In genomic region chr1:55155522-55155921, GRCh38 we compare ENCODE assay signal across 1 cellular context.
TF ChIP-seq lines count a peak whose summit lies in the region.

No MANE protein-coding gene starts in this region.

TF ChIP-seq in SK-N-SH, 30 proteins besides CTCF, POLR2A, EP300 and RAD21 (continued from another document):
- TF ChIP-seq REST (IDR thresholded peaks at IDR 0.05; ENCODE audit: low read depth, low read length) (no peak), SIN3A (IDR thresholded peaks at IDR 0.05; ENCODE audit: borderline replicate concordance, low read depth, low read length) (no peak), TAF1 (IDR thresholded peaks at IDR 0.05; ENCODE audit: borderline replicate concordance, low read depth, low read length) (no peak), YY1 (IDR thresholded peaks at IDR 0.05; ENCODE audit: low read depth) (no peak), MXI1 (IDR thresholded peaks at IDR 0.05; ENCODE audit: low read depth, low read length) (no peak), TEAD4 (IDR thresholded peaks at IDR 0.05; ENCODE audit: borderline replicate concordance, insufficient read depth) (no peak), EZH2phosphoT487 (IDR thresholded peaks at IDR 0.05; ENCODE audit: borderline replicate concordance, low read depth) (no peak), ELF1 (IDR thresholded peaks at IDR 0.05) (no peak), USF1 (IDR thresholded peaks at IDR 0.05; ENCODE audit: borderline replicate concordance, low read depth) (no peak)
